In genomic region chr16:83802135-83802534, GRCh38 we compare ENCODE assay signal across 8 cellular contexts. TPM values are rescaled to one million over a fixed set of nuclear protein-coding genes. Genes with fewer than 3 reads are reported as not detected.
DNase-seq lines count a peak whose midpoint lies in the region; ATAC-seq and TF ChIP-seq lines count a peak whose summit lies in the region.

No MANE protein-coding gene starts in this region.

- intact Hi-C loops in Caco-2 (cut with micrococcal nuclease; ENCODE audit: unreplicated experiment) = no loop called here

- H3K27me3 ChIP-seq in parathyroid adenoma (ENCODE audit: control insufficient read depth, insufficient read depth, low read length) (no peaks in the 10 kb centered on the region), Caco-2 (replicated peaks; ENCODE audit: control insufficient read depth, insufficient read depth, low read length) (0 out of 2 replicates have a peak, but pooled peaks cover 1% of the 10 kb centered on the region)

- H3K4me1 ChIP-seq in parathyroid adenoma = no peaks in the 10 kb centered on the region
- no peaks in the 10 kb centered on the region for H3K4me1 ChIP-seq in Caco-2

- no peak overlapping the region for H3K9ac ChIP-seq in parathyroid adenoma

- peaks cover 14% of the 10 kb centered on the region for H3K4me1 Mint-ChIP-seq in Caco-2 (ENCODE audit: low read depth, unreplicated experiment)

- H3K4me3 ChIP-seq in GM12865 (ENCODE audit: low read depth, low read length) (no peak overlapping the region), parathyroid adenoma (ENCODE audit: low read depth, low read length) (no peak overlapping the region), Caco-2 (ENCODE audit: low read depth, low read length) (no peak overlapping the region)

- no peak overlapping the region for H3K27ac Mint-ChIP-seq in Caco-2 (ENCODE audit: unreplicated experiment)

- no peak overlapping the region for H2AFZ ChIP-seq in parathyroid adenoma

- H3K27ac ChIP-seq in parathyroid adenoma = peak overlapping the region; percentile 62

- no peaks in the 10 kb centered on the region for H3K79me2 ChIP-seq in parathyroid adenoma

- H3K27me3 Mint-ChIP-seq in Caco-2 (ENCODE audit: insufficient read depth, unreplicated experiment) = peaks cover 15% of the 10 kb centered on the region

- H3K9me3 ChIP-seq in parathyroid adenoma (ENCODE audit: control insufficient read depth, low read length) (no peaks in the 10 kb centered on the region), Caco-2 (no peaks in the 10 kb centered on the region)

- peak overlapping the region; percentile 27 for H3K4me2 ChIP-seq in parathyroid adenoma (ENCODE audit: low read length)

- no TSS peak for BruUV-seq in Caco-2 (replicated peaks; lab: Mats Ljungman, UMichigan)

- H3K4me3 Mint-ChIP-seq in Caco-2 (ENCODE audit: unreplicated experiment) = no peak overlapping the region

- POLR2A ChIA-PET in Caco-2 (lab: Charles Lee) = no interaction called here

- CTCF ChIA-PET in Caco-2 (lab: Charles Lee) = no interaction called here

- no peak for TF ChIP-seq CTCF in GM12865 (IDR thresholded peaks at IDR 0.05; ENCODE audit: insufficient read depth, low read depth, low read length, missing control alignments)
- TF ChIP-seq CTCF in parathyroid adenoma (IDR thresholded peaks at IDR 0.05) = no peak
- no peak for TF ChIP-seq CTCF in Caco-2 (IDR thresholded peaks at IDR 0.05; ENCODE audit: insufficient read depth in 1 of 2, low read depth in 1 of 2, low read length in 1 of 2, severe bottlenecking in 1 of 2, unreplicated experiment in 1 of 2)

- DNase-seq in GM12865 (ENCODE audit: low read depth) (peak; percentile 66), epidermal melanocyte (ENCODE audit: insufficient read length, low spot score) (peak; percentile 55), GF-D8 (lab: John Stamatoyannopoulos, UW) (no peak), Caco-2 (no peak)
- no peak for DNase-seq in activated CD4-positive, CD25-positive, alpha-beta regulatory T cell treated with anti-CD3 and anti-CD28 coated beads, Interleukin-2, amount 50 U/mL, for 72 hours
- no peak for DNase-seq in activated CD4-positive, alpha-beta T cell treated with anti-CD3 and anti-CD28 coated beads for 4 hours

- H3K36me3 Mint-ChIP-seq in Caco-2 (ENCODE audit: insufficient read depth, unreplicated experiment) = no peaks in the 10 kb centered on the region

- ATAC-seq in HG03442 (IDR thresholded peaks at IDR 0.05; ENCODE audit: unreplicated experiment) = peak; percentile 47

- H3K36me3 ChIP-seq in parathyroid adenoma (ENCODE audit: control insufficient read depth, insufficient read depth, low read length) = no peaks in the 10 kb centered on the region
- H3K36me3 ChIP-seq in Caco-2 (ENCODE audit: control insufficient read depth, insufficient read depth, low read length) = no peaks in the 10 kb centered on the region

- peaks cover 10% of the 10 kb centered on the region for H3K9me3 Mint-ChIP-seq in Caco-2 (ENCODE audit: unreplicated experiment)

RNA-seq across cellular contexts. Expression of gene HSBP1, which starts 5.6 kb away (rescaled TPM):
- total RNA-seq in Caco-2 (2022) = 226 and 235 TPM in 2 replicates

Comparison
In these comparisons a context has a peak if more than half of its experiments do, and no peak if none do; other contexts are left out.
1. DNase-seq: peak in GM12865 (single experiment) and epidermal melanocyte (single experiment); none in activated CD4-positive, CD25-positive, alpha-beta regulatory T cell treated with anti-CD3 and anti-CD28 coated beads, Interleukin-2, amount 50 U/mL, for 72 hours (single experiment), activated CD4-positive, alpha-beta T cell treated with anti-CD3 and anti-CD28 coated beads for 4 hours (0 of 2), GF-D8 (single experiment) and Caco-2 (0 of 2).